14 cellular contexts compared by ENCODE assay signal in the genomic region with DNA sequence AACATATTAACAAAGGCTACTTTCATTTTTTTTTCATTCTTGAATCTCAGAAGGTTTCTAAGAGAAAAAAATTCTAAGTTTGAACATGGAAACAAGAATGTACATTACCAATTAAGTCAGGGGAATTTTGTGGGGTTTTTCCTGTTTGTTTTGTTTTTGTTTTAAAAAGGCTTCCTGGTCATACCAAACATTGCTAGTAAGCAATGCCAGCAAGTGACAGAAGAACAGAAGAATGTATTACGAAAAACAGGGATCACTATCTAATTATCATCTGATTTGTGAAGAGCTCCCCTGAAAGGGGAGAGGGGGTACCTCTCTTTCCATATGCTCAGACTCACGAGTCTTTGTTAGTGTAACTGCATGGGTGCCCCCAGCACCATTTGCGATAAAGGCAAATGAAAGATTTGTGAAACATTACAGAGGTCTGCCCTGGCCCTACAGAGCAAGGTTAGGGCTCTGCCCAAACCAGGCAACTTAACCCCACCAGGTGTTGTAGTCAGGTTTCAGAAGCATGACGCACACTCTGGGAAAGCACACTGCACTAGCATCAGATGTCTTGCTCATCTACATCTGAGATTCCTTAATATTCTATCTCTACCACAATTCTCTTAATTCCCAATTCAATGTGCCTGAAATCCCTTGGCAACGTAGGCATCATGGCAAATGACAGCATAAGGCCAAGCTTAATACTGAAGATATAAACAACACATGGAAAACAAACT.
DNase-seq lines count a peak whose midpoint lies in the region; TF ChIP-seq lines count a peak whose summit lies in the region.
"Had no signal": no experiment of that assay in that cellular context is flagged by ENCODE, and none has a peak within 500 bp of the region (broad histone marks: within the 10 kb centered on the region; RNA-seq: fewer than 3 reads in every experiment).

No MANE protein-coding gene starts in this region.

- no peak overlapping the region for H3K9ac ChIP-seq in fibroblast of lung (ENCODE audit: insufficient read depth, low read length)

- no peak overlapping the region for H3K4me3 Mint-ChIP-seq in activated naive CD4-positive, alpha-beta T cell treated with anti-CD3 and anti-CD28 coated beads, Interleukin-2, amount 50 U/mL, for 24 hours
- H3K4me3 Mint-ChIP-seq in activated naive CD4-positive, alpha-beta T cell treated with anti-CD3 and anti-CD28 coated beads for 36 hours = no peak overlapping the region
- H3K4me3 Mint-ChIP-seq in type B pancreatic cell = peak overlapping the region; percentile 27

- H3K27ac ChIP-seq in fibroblast of lung (ENCODE audit: insufficient read depth, low read length) = peak overlapping the region; percentile 8
- H3K27ac ChIP-seq: Peyer's patch had no signal

- peaks cover 63% of the 10 kb centered on the region for H3K4me1 Mint-ChIP-seq in activated naive CD4-positive, alpha-beta T cell treated with anti-CD3 and anti-CD28 coated beads, Interleukin-2, amount 50 U/mL, for 24 hours
- H3K4me1 Mint-ChIP-seq in activated naive CD4-positive, alpha-beta T cell treated with anti-CD3 and anti-CD28 coated beads for 36 hours (ENCODE audit: low read depth) = peaks cover 54% of the 10 kb centered on the region
- peaks cover 60% of the 10 kb centered on the region for H3K4me1 Mint-ChIP-seq in type B pancreatic cell (ENCODE audit: unreplicated experiment)

- CTCF ChIA-PET in activated naive CD4-positive, alpha-beta T cell treated with anti-CD3 and anti-CD28 coated beads for 36 hours (lab: Charles Lee) = interaction anchor here (1.7 to 2.0 kb wide), 2 partner anchors 11 to 20 kb away, joined by 4 to 5 read pairs; no protein-coding TSS in a partner anchor

- H3K79me2 ChIP-seq in fibroblast of lung (ENCODE audit: control insufficient read depth, insufficient read depth, low read length) = no peaks in the 10 kb centered on the region

- no peaks in the 10 kb centered on the region for H3K36me3 ChIP-seq in fibroblast of lung (ENCODE audit: control insufficient read depth, insufficient read depth, low read length)
- H3K36me3 ChIP-seq: pancreas had no signal

- H2AFZ ChIP-seq in fibroblast of lung (ENCODE audit: low read length) = no peak overlapping the region

- H3K4me2 ChIP-seq in fibroblast of lung (ENCODE audit: extremely low read depth, insufficient read depth, low read length) = no peak overlapping the region

- H3K27me3 ChIP-seq in fibroblast of lung (ENCODE audit: control insufficient read depth, insufficient read depth, low read length) = no peaks in the 10 kb centered on the region
- H3K27me3 ChIP-seq: pancreas, Peyer's patch had no signal

- peaks cover 19% of the 10 kb centered on the region for H3K36me3 Mint-ChIP-seq in activated naive CD4-positive, alpha-beta T cell treated with anti-CD3 and anti-CD28 coated beads, Interleukin-2, amount 50 U/mL, for 24 hours
- H3K36me3 Mint-ChIP-seq in activated naive CD4-positive, alpha-beta T cell treated with anti-CD3 and anti-CD28 coated beads for 36 hours (ENCODE audit: low read depth) = peaks cover 30% of the 10 kb centered on the region
- peaks cover 34% of the 10 kb centered on the region for H3K36me3 Mint-ChIP-seq in type B pancreatic cell

- H3K27ac Mint-ChIP-seq in activated naive CD4-positive, alpha-beta T cell treated with anti-CD3 and anti-CD28 coated beads, Interleukin-2, amount 50 U/mL, for 24 hours = peak overlapping the region; percentile 23
- H3K27ac Mint-ChIP-seq in activated naive CD4-positive, alpha-beta T cell treated with anti-CD3 and anti-CD28 coated beads for 36 hours = no peak overlapping the region
- H3K27ac Mint-ChIP-seq in type B pancreatic cell = peak overlapping the region; percentile 96

- no peak overlapping the region for H3K4me3 ChIP-seq in fibroblast of lung (replicated peaks in 1 of 4; ENCODE audit: control extremely low read depth in 1 of 4, insufficient read depth in 1 of 4, low read depth in 3 of 4, low read length in 4 of 4)
- H3K4me3 ChIP-seq: pancreas, Peyer's patch had no signal

- H3K9me3 ChIP-seq in fibroblast of lung (ENCODE audit: control insufficient read depth, insufficient read depth, low read depth, low read length) = no peaks in the 10 kb centered on the region
- H3K9me3 ChIP-seq: pancreas, Peyer's patch had no signal

- H3K4me1 ChIP-seq in fibroblast of lung (ENCODE audit: control insufficient read depth, extremely low read depth, insufficient read depth, low read length) = peaks cover 13% of the 10 kb centered on the region

- no peak for DNase-seq in activated naive CD4-positive, alpha-beta T cell treated with anti-CD3 and anti-CD28 coated beads for 36 hours
- peak; percentile 15 for DNase-seq in M059J (ENCODE audit: low read depth)
- peak in 1 of 2 donors; percentile 21 for DNase-seq in fibroblast of lung (ENCODE audit: low read depth in 2 of 2)
- no peak for DNase-seq in type B pancreatic cell (ENCODE audit: extremely low spot score, unreplicated experiment)
- DNase-seq in GM19238 (ENCODE audit: insufficient read length, low spot score) = no peak
- no peak for DNase-seq in retina
- DNase-seq in HUDEP-2 (lab: John Stamatoyannopoulos, UW; ENCODE audit: unreplicated experiment in 76 of 76) = no peak
- DNase-seq: activated naive CD4-positive, alpha-beta T cell treated with anti-CD3 and anti-CD28 coated beads, Interleukin-2, amount 50 U/mL, for 16 hours; AML-193; GF-D8; Peyer's patch; stimulated activated CD4-positive, alpha-beta T cell treated with anti-CD3 and anti-CD28 coated beads, Interleukin-4, amount 100 ng/mL, for 1 hour had no signal

- H4K20me1 ChIP-seq in fibroblast of lung (ENCODE audit: control insufficient read depth, extremely low read depth, insufficient read depth, low read length) = no peaks in the 10 kb centered on the region

- no peaks in the 10 kb centered on the region for H3K9me3 Mint-ChIP-seq in activated naive CD4-positive, alpha-beta T cell treated with anti-CD3 and anti-CD28 coated beads, Interleukin-2, amount 50 U/mL, for 24 hours
- H3K9me3 Mint-ChIP-seq in activated naive CD4-positive, alpha-beta T cell treated with anti-CD3 and anti-CD28 coated beads for 36 hours = no peaks in the 10 kb centered on the region
- H3K9me3 Mint-ChIP-seq in type B pancreatic cell = no peaks in the 10 kb centered on the region

- intact Hi-C loops in activated naive CD4-positive, alpha-beta T cell treated with anti-CD3 and anti-CD28 coated beads for 36 hours (cut with micrococcal nuclease) = loop anchor here (2.0 to 10.0 kb wide), 5 partner anchors 99 to 481 kb away; no protein-coding TSS in a partner anchor

- no peaks in the 10 kb centered on the region for H3K27me3 Mint-ChIP-seq in activated naive CD4-positive, alpha-beta T cell treated with anti-CD3 and anti-CD28 coated beads, Interleukin-2, amount 50 U/mL, for 24 hours
- no peaks in the 10 kb centered on the region for H3K27me3 Mint-ChIP-seq in activated naive CD4-positive, alpha-beta T cell treated with anti-CD3 and anti-CD28 coated beads for 36 hours (ENCODE audit: low read depth)
- no peaks in the 10 kb centered on the region for H3K27me3 Mint-ChIP-seq in type B pancreatic cell

- TF ChIP-seq CTCF in fibroblast of lung (conservative IDR thresholded peaks at IDR 0.05 in 1 of 2, IDR thresholded peaks at IDR 0.05 in 1 of 2; ENCODE audit: low read depth in 1 of 2, low read length in 2 of 2) (no peak), type B pancreatic cell (conservative IDR thresholded peaks at IDR 0.05) (no peak)
